ENCODE assay signal across 15 cellular contexts in the genomic region with DNA sequence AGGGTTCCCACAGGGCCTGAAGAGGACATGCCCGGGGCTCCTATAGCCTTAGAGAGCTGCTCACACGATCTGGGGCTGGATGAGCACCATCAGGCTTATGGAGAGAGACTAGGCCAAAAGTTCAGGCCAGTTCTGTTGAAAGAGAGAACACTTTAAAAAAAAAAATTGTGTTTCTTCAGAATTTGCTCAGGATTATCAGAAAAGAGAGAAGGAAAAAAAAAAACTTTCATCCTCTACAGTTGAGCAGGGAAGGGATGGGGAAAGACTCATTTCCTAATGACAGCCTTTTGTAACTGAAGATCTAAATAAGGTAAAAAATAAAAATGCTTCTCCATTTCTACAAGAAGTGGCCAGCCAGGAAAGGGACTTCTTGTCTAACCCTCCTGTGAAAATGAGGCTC.
A peak's percentile ranks its signal among the peaks of the same experiment; 100 is the strongest.
DNase-seq lines count a peak whose midpoint lies in the region; ATAC-seq and TF ChIP-seq lines count a peak whose summit lies in the region.
"Had no signal": no experiment of that assay in that cellular context is flagged by ENCODE, and none has a peak within 500 bp of the region (broad histone marks: within the 10 kb centered on the region; RNA-seq: fewer than 3 reads in every experiment).

No MANE protein-coding gene starts in this region.

- WGBS in esophagus, 2 donors: 65 to 67% methylated on average over 2 of the region's 2 CpGs

- no peaks in the 10 kb centered on the region for H3K27me3 Mint-ChIP-seq in osteocyte (ENCODE audit: unreplicated experiment)
- peaks cover 8% of the 10 kb centered on the region for H3K27me3 Mint-ChIP-seq in activated CD8-positive, alpha-beta T cell treated with anti-CD3 and anti-CD28 coated beads for 36 hours

- no peaks in the 10 kb centered on the region for H3K36me3 ChIP-seq in A673 (ENCODE audit: insufficient read depth, low read length, poor library complexity, severe bottlenecking)
- H3K36me3 ChIP-seq in esophagus (ENCODE audit: control insufficient read depth in 2 of 2, insufficient read depth in 2 of 2, low read length in 1 of 2): no peaks in the 10 kb centered on the region

- TF ChIP-seq CTCF in A673 (conservative IDR thresholded peaks at IDR 0.05; ENCODE audit: low read depth, low read length) (no peak), osteocyte (IDR thresholded peaks at IDR 0.05) (no peak)
- no peak for TF ChIP-seq CTCF in activated CD8-positive, alpha-beta T cell treated with anti-CD3 and anti-CD28 coated beads for 36 hours (IDR thresholded peaks at IDR 0.05)

- no peak overlapping the region for H3K4me3 ChIP-seq in A673 (ENCODE audit: low read depth, low read length, poor library complexity, severe bottlenecking)
- no peak overlapping the region for H3K4me3 ChIP-seq in esophagus (ENCODE audit: low read depth in 1 of 2, low read length in 2 of 2)
- H3K4me3 ChIP-seq: mucosa of descending colon had no signal

- intact Hi-C loops in A673 (cut with micrococcal nuclease; ENCODE audit: unreplicated experiment): no loop called here
- intact Hi-C loops in activated CD8-positive, alpha-beta T cell treated with anti-CD3 and anti-CD28 coated beads for 36 hours (cut with micrococcal nuclease): no loop called here

- no peak for DNase-seq in A673 (ENCODE audit: low spot score)
- DNase-seq in NOMO-1 treated with dmso at 0.1 percent for 144 hours (lab: John Stamatoyannopoulos, UW; ENCODE audit: unreplicated experiment): peak; percentile 31
- DNase-seq in osteocyte (ENCODE audit: extremely low spot score, unreplicated experiment): no peak
- DNase-seq in stimulated activated CD4-positive, alpha-beta T cell treated with anti-CD3 and anti-CD28 coated beads, Interleukin-15, amount 100 ng/mL, for 24 hours: no peak
- DNase-seq in activated CD8-positive, alpha-beta T cell treated with anti-CD3 and anti-CD28 coated beads for 36 hours: no peak
- DNase-seq in T-helper 2 cell: no peak
- DNase-seq: activated CD4-positive, alpha-beta memory T cell treated with anti-CD3 and anti-CD28 coated beads for 36 hours; activated naive CD4-positive, alpha-beta T cell treated with anti-CD3 and anti-CD28 coated beads for 36 hours; cortex of kidney; NCI-H82; stimulated activated naive CD4-positive, alpha-beta T cell; T-cell had no signal

- ATAC-seq in GM18511 (IDR thresholded peaks at IDR 0.05; ENCODE audit: unreplicated experiment): no peak
- no peak for ATAC-seq in activated CD8-positive, alpha-beta T cell treated with anti-CD3 and anti-CD28 coated beads for 36 hours
- ATAC-seq: T-cell had no signal

- H3K9me3 ChIP-seq in A673 (ENCODE audit: low read depth, low read length, poor library complexity, severe bottlenecking) (no peaks in the 10 kb centered on the region), esophagus (ENCODE audit: control insufficient read depth in 2 of 2, insufficient read depth in 1 of 2, low read depth in 1 of 2, low read length in 1 of 2) (no peaks in the 10 kb centered on the region)
- H3K9me3 ChIP-seq: mucosa of descending colon had no signal

- no peak overlapping the region for H3K4me3 Mint-ChIP-seq in osteocyte (ENCODE audit: unreplicated experiment)
- no peak overlapping the region for H3K4me3 Mint-ChIP-seq in activated CD8-positive, alpha-beta T cell treated with anti-CD3 and anti-CD28 coated beads for 36 hours
- H3K4me3 Mint-ChIP-seq: activated CD4-positive, alpha-beta memory T cell treated with anti-CD3 and anti-CD28 coated beads for 36 hours; activated naive CD4-positive, alpha-beta T cell treated with anti-CD3 and anti-CD28 coated beads for 36 hours; T-cell had no signal

- H3K4me1 Mint-ChIP-seq in osteocyte (ENCODE audit: unreplicated experiment): peaks cover 32% of the 10 kb centered on the region
- peaks cover 5% of the 10 kb centered on the region for H3K4me1 Mint-ChIP-seq in activated CD8-positive, alpha-beta T cell treated with anti-CD3 and anti-CD28 coated beads for 36 hours (ENCODE audit: low read depth)

- H3K27ac Mint-ChIP-seq in osteocyte (ENCODE audit: unreplicated experiment): peak overlapping the region; percentile 20
- H3K27ac Mint-ChIP-seq in activated CD8-positive, alpha-beta T cell treated with anti-CD3 and anti-CD28 coated beads for 36 hours: no peak overlapping the region
- H3K27ac Mint-ChIP-seq: activated CD4-positive, alpha-beta memory T cell treated with anti-CD3 and anti-CD28 coated beads for 36 hours; activated naive CD4-positive, alpha-beta T cell treated with anti-CD3 and anti-CD28 coated beads for 36 hours; T-cell had no signal

- H3K4me1 ChIP-seq in A673 (ENCODE audit: insufficient read depth, low read length, poor library complexity, severe bottlenecking): peaks cover 52% of the 10 kb centered on the region
- H3K4me1 ChIP-seq in esophagus (ENCODE audit: control insufficient read depth in 2 of 2, insufficient read depth in 2 of 2, low read length in 1 of 2): peaks cover 0 to 23% of the 10 kb centered on the region in 2 donors

- no peaks in the 10 kb centered on the region for H3K9me3 Mint-ChIP-seq in osteocyte (ENCODE audit: unreplicated experiment)
- no peaks in the 10 kb centered on the region for H3K9me3 Mint-ChIP-seq in activated CD8-positive, alpha-beta T cell treated with anti-CD3 and anti-CD28 coated beads for 36 hours
- H3K9me3 Mint-ChIP-seq: activated CD4-positive, alpha-beta memory T cell treated with anti-CD3 and anti-CD28 coated beads for 36 hours; activated naive CD4-positive, alpha-beta T cell treated with anti-CD3 and anti-CD28 coated beads for 36 hours; T-cell had no signal

- H3K27me3 ChIP-seq in A673 (replicated peaks; ENCODE audit: insufficient read depth, low read depth, low read length, poor library complexity) (no peaks in the 10 kb centered on the region), esophagus (ENCODE audit: control insufficient read depth in 1 of 2, insufficient read depth in 2 of 2, low read length in 2 of 2) (no peaks in the 10 kb centered on the region)

- CTCF ChIA-PET in A673 (lab: Charles Lee): interaction anchor here (1.0 kb wide), 1 partner anchor 520 kb away, joined by 4 read pairs; no protein-coding TSS in a partner anchor
- CTCF ChIA-PET in activated CD8-positive, alpha-beta T cell treated with anti-CD3 and anti-CD28 coated beads for 36 hours (lab: Charles Lee): interaction anchor here (0.9 to 5.4 kb wide), 8 partner anchors 12 to 520 kb away, joined by 3 to 27 read pairs (median 7); no protein-coding TSS in a partner anchor

- POLR2A ChIA-PET in A673 (lab: Charles Lee; ENCODE audit: low non-redundant PET): no interaction called here
- POLR2A ChIA-PET in activated CD8-positive, alpha-beta T cell treated with anti-CD3 and anti-CD28 coated beads for 36 hours (lab: Charles Lee): interaction anchor here (0.8 kb wide), 1 partner anchor 12 kb away, joined by 4 read pairs; no protein-coding TSS in a partner anchor

- no peaks in the 10 kb centered on the region for H3K36me3 Mint-ChIP-seq in osteocyte (ENCODE audit: unreplicated experiment)
- no peaks in the 10 kb centered on the region for H3K36me3 Mint-ChIP-seq in activated CD8-positive, alpha-beta T cell treated with anti-CD3 and anti-CD28 coated beads for 36 hours (ENCODE audit: low read depth)
- H3K36me3 Mint-ChIP-seq: activated CD4-positive, alpha-beta memory T cell treated with anti-CD3 and anti-CD28 coated beads for 36 hours; T-cell had no signal

- H3K27ac ChIP-seq in A673 (ENCODE audit: low read depth, low read length, poor library complexity, severe bottlenecking) (peak overlapping the region; percentile 87), esophagus (ENCODE audit: low read depth in 2 of 2, low read length in 1 of 2) (peak overlapping the region; percentile 82 to 90)

- BruUV-seq in A673 (replicated peaks; lab: Mats Ljungman, UMichigan): no TSS peak
